ENCODE assay signal across 2 cellular contexts in genomic region chr9:126693428-126693931, GRCh38.
TF ChIP-seq lines count a peak whose summit lies in the region.

No MANE protein-coding gene starts in this region.

TF ChIP-seq in SK-N-SH, 30 proteins besides CTCF, POLR2A, EP300 and RAD21 (continued from another document):
- TF ChIP-seq, protein P1, sequence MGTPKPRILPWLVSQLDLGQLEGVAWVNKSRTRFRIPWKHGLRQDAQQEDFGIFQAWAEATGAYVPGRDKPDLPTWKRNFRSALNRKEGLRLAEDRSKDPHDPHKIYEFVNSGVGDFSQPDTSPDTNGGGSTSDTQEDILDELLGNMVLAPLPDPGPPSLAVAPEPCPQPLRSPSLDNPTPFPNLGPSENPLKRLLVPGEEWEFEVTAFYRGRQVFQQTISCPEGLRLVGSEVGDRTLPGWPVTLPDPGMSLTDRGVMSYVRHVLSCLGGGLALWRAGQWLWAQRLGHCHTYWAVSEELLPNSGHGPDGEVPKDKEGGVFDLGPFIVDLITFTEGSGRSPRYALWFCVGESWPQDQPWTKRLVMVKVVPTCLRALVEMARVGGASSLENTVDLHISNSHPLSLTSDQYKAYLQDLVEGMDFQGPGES (IDR thresholded peaks at IDR 0.05; ENCODE audit: low read depth, low read length): no peak

TF ChIP-seq in SK-N-SH treated with all-trans-retinoic acid at 6 μM for 48 hours, 23 proteins besides CTCF, POLR2A, EP300 and RAD21 (continued from another document):
- TF ChIP-seq TSHZ2 (CRISPR knock-in tag; IDR thresholded peaks at IDR 0.05) (no peak), SNAI2 (CRISPR knock-in tag; IDR thresholded peaks at IDR 0.05) (no peak), RARB (CRISPR knock-in tag; IDR thresholded peaks at IDR 0.05) (no peak)
